In genomic region chr1:198699167-198700015, GRCh38 we compare ENCODE assay signal across 8 cellular contexts.
DNase-seq lines count a peak whose midpoint lies in the region; ATAC-seq and TF ChIP-seq lines count a peak whose summit lies in the region.

No MANE protein-coding gene starts in this region.

- DNase-seq in ELR (ENCODE audit: low read depth) (peak; percentile 65), NCI-H146 treated with DMSO at 0.1 percent for 48 hours (lab: John Stamatoyannopoulos, UW; ENCODE audit: unreplicated experiment) (peak; percentile 50), natural killer cell (peak; percentile 35)
- DNase-seq in activated CD8-positive, alpha-beta memory T cell treated with anti-CD3 and anti-CD28 coated beads for 24 hours, result peak; percentile 85
- DNase-seq in stimulated activated naive CD4-positive, alpha-beta T cell treated with Interleukin-2 at 50 U/mL for 16 hours (lab: John Stamatoyannopoulos, UW), result peak; percentile 71

- intact Hi-C loops in natural killer cell (cut with micrococcal nuclease), result loop anchor here (5.0 kb wide), 1 partner anchor 43 kb away; no protein-coding TSS in a partner anchor

- no peak overlapping the region for H3K9ac ChIP-seq in endocrine pancreas (ENCODE audit: control insufficient read depth, insufficient read depth, low read length)

- no peaks in the 10 kb centered on the region for H3K4me1 ChIP-seq in endocrine pancreas (ENCODE audit: control insufficient read depth, insufficient read depth, low read length)

- ATAC-seq in natural killer cell (peak; percentile 42 to 81 (median 66)), GM19463 (IDR thresholded peaks at IDR 0.05; ENCODE audit: unreplicated experiment) (no peak), HG03097 (IDR thresholded peaks at IDR 0.05; ENCODE audit: low FRiP score, unreplicated experiment) (no peak)

- H3K36me3 ChIP-seq in endocrine pancreas (ENCODE audit: control insufficient read depth, insufficient read depth, low read length), result no peaks in the 10 kb centered on the region

- H3K27ac Mint-ChIP-seq in natural killer cell, result peak overlapping the region; percentile 83 to 88

- TF ChIP-seq CTCF in natural killer cell (IDR thresholded peaks at IDR 0.05), result peak; percentile 1

- H3K36me3 Mint-ChIP-seq in natural killer cell, result peaks cover 69% of the 10 kb centered on the region

- peaks cover 2% of the 10 kb centered on the region for H3K27me3 ChIP-seq in endocrine pancreas (ENCODE audit: control insufficient read depth, insufficient read depth, low read length)

- no peaks in the 10 kb centered on the region for H3K9me3 ChIP-seq in endocrine pancreas (ENCODE audit: control insufficient read depth, low read length)

- no peaks in the 10 kb centered on the region for H3K9me3 Mint-ChIP-seq in natural killer cell

- H3K4me3 ChIP-seq in endocrine pancreas (ENCODE audit: control insufficient read depth, insufficient read depth, low read length), result peak overlapping the region; percentile 48

- H3K27me3 Mint-ChIP-seq in natural killer cell (ENCODE audit: low read depth in 2 of 2), result no peaks in the 10 kb centered on the region

- H3K4me1 Mint-ChIP-seq in natural killer cell, result peaks cover 65 to 77% of the 10 kb centered on the region in 2 donors

- H3K4me3 Mint-ChIP-seq in natural killer cell, result peak overlapping the region; percentile 65

Comparison
In these comparisons a context has a peak if more than half of its experiments do, and no peak if none do; other contexts are left out.
1. DNase-seq: peak in every context shown above with its lines; median percentile 85 in activated CD8-positive, alpha-beta memory T cell treated with anti-CD3 and anti-CD28 coated beads for 24 hours; 71 in stimulated activated naive CD4-positive, alpha-beta T cell treated with Interleukin-2 at 50 U/mL for 16 hours; 65 in ELR; 50 in NCI-H146 treated with DMSO at 0.1 percent for 48 hours; 35 in natural killer cell.
2. ATAC-seq: peak in natural killer cell (3 of 3); none in GM19463 (single experiment) and HG03097 (single experiment).